In genomic region chr10:112151640-112152039, GRCh38 we compare ENCODE assay signal across 20 cellular contexts. TPM values are rescaled to one million over a fixed set of nuclear protein-coding genes. Genes with fewer than 3 reads are reported as not detected.
DNase-seq lines count a peak whose midpoint lies in the region; ATAC-seq, FAIRE-seq and TF ChIP-seq lines count a peak whose summit lies in the region.
"Had no signal": no experiment of that assay in that cellular context is flagged by ENCODE, and none has a peak within 500 bp of the region (broad histone marks: within the 10 kb centered on the region; RNA-seq: fewer than 3 reads in every experiment).

No MANE protein-coding gene starts in this region.

- H3K27me3 ChIP-seq in astrocyte (ENCODE audit: insufficient read depth, low read length), result no peaks in the 10 kb centered on the region
- H3K27me3 ChIP-seq: BE2C had no signal

- H3K9me3 Mint-ChIP-seq in HFFc6 (no peaks in the 10 kb centered on the region), astrocyte (ENCODE audit: unreplicated experiment) (no peaks in the 10 kb centered on the region), nephron progenitor cell (no peaks in the 10 kb centered on the region)
- H3K9me3 Mint-ChIP-seq: CD4-positive, CD25-positive, alpha-beta regulatory T cell; CD8-positive, alpha-beta memory T cell had no signal

- H3K27me3 Mint-ChIP-seq in HFFc6 (ENCODE audit: insufficient read depth), result no peaks in the 10 kb centered on the region; the same call in 1 of the 2 replicates
- no peaks in the 10 kb centered on the region for H3K27me3 Mint-ChIP-seq in astrocyte (ENCODE audit: low read depth, unreplicated experiment)
- no peaks in the 10 kb centered on the region for H3K27me3 Mint-ChIP-seq in nephron progenitor cell (ENCODE audit: low read depth, poor library complexity)
- H3K27me3 Mint-ChIP-seq: CD4-positive, CD25-positive, alpha-beta regulatory T cell; CD8-positive, alpha-beta memory T cell had no signal

- DNase-seq in AG08395 (ENCODE audit: low spot score) (peak; percentile 33), HFFc6 (peak; percentile 2), astrocyte (ENCODE audit: low read depth) (peak; percentile 25), fibroblast of the aortic adventitia (ENCODE audit: low read depth) (peak; percentile 37), NCI-H82 treated with DMSO at 0.1 percent for 48 hours (lab: John Stamatoyannopoulos, UW; ENCODE audit: unreplicated experiment) (no peak), nephron progenitor cell (no peak), epidermal melanocyte (ENCODE audit: insufficient read length, low spot score) (no peak)
- DNase-seq: 8988T; BE2C; C1 segment of cervical spinal cord; CD4-positive, CD25-positive, alpha-beta regulatory T cell; CD8-positive, alpha-beta memory T cell; COR-L47; DMS 273 treated with DMSO at 0.1 percent for 48 hours; DMS53; DND-41 had no signal

- H3K79me2 ChIP-seq in astrocyte (ENCODE audit: insufficient read depth, low read length), result no peaks in the 10 kb centered on the region

- H3K27ac ChIP-seq in astrocyte (ENCODE audit: low read depth, low read length), result no peak overlapping the region
- H3K27ac ChIP-seq: KMS-11 had no signal

- H3K36me3 Mint-ChIP-seq in HFFc6 (ENCODE audit: low read depth) (peaks cover 12% of the 10 kb centered on the region; the same call in 1 of the 2 replicates), astrocyte (ENCODE audit: low read depth, unreplicated experiment) (peaks cover 5% of the 10 kb centered on the region), nephron progenitor cell (ENCODE audit: low read depth) (peaks cover 46% of the 10 kb centered on the region)

- H3K4me1 Mint-ChIP-seq in HFFc6 (ENCODE audit: low read depth) (peaks cover 9% of the 10 kb centered on the region), astrocyte (ENCODE audit: low read depth, unreplicated experiment) (no peaks in the 10 kb centered on the region), nephron progenitor cell (no peaks in the 10 kb centered on the region)
- H3K4me1 Mint-ChIP-seq: CD4-positive, CD25-positive, alpha-beta regulatory T cell; CD8-positive, alpha-beta memory T cell had no signal

- no peak overlapping the region for H2AFZ ChIP-seq in astrocyte (ENCODE audit: low read depth, low read length)

- H3K4me1 ChIP-seq in astrocyte (ENCODE audit: insufficient read depth, low read length), result no peaks in the 10 kb centered on the region
- H3K4me1 ChIP-seq: BE2C, HAP-1 had no signal

- no peak for ATAC-seq in HG03378 (IDR thresholded peaks at IDR 0.05; ENCODE audit: unreplicated experiment)

- no peak overlapping the region for H3K4me3 ChIP-seq in astrocyte (ENCODE audit: insufficient read depth, low read depth, low read length)
- no peak overlapping the region for H3K4me3 ChIP-seq in fibroblast of the aortic adventitia (ENCODE audit: low read depth, low read length)
- H3K4me3 ChIP-seq: HAP-1 had no signal

- H3K9me3 ChIP-seq in astrocyte (ENCODE audit: insufficient read depth, low read depth, low read length), result no peaks in the 10 kb centered on the region
- H3K9me3 ChIP-seq: BE2C, HAP-1 had no signal

- H4K20me1 ChIP-seq in astrocyte (ENCODE audit: insufficient read depth, low read length), result no peaks in the 10 kb centered on the region

- H3K27ac Mint-ChIP-seq in HFFc6 (no peak overlapping the region), astrocyte (ENCODE audit: unreplicated experiment) (no peak overlapping the region), nephron progenitor cell (no peak overlapping the region)
- H3K27ac Mint-ChIP-seq: CD4-positive, CD25-positive, alpha-beta regulatory T cell; CD8-positive, alpha-beta memory T cell had no signal

- H3K36me3 ChIP-seq in astrocyte (ENCODE audit: insufficient read depth, low read length), result peaks cover 20% of the 10 kb centered on the region

- no peak overlapping the region for H3K4me2 ChIP-seq in astrocyte (ENCODE audit: low read length)
- H3K4me2 ChIP-seq: KMS-11 had no signal

- no peak for FAIRE-seq in astrocyte (lab: Jason Lieb, UNC)
- FAIRE-seq: G401.6 had no signal

- no peak overlapping the region for H3K9ac ChIP-seq in astrocyte (ENCODE audit: low read length)
- H3K9ac ChIP-seq: KMS-11 had no signal

- H3K4me3 Mint-ChIP-seq in HFFc6, result no peak overlapping the region
- no peak overlapping the region for H3K4me3 Mint-ChIP-seq in astrocyte (ENCODE audit: unreplicated experiment)
- no peak overlapping the region for H3K4me3 Mint-ChIP-seq in nephron progenitor cell
- H3K4me3 Mint-ChIP-seq: CD4-positive, CD25-positive, alpha-beta regulatory T cell; CD8-positive, alpha-beta memory T cell had no signal

- TF ChIP-seq CTCF in HFFc6 (IDR thresholded peaks at IDR 0.05) (no peak), astrocyte (IDR thresholded peaks at IDR 0.05; ENCODE audit: insufficient read depth, low read depth, low read length) (no peak), fibroblast of the aortic adventitia (IDR thresholded peaks at IDR 0.05; ENCODE audit: insufficient read depth, low read length) (no peak), nephron progenitor cell (IDR thresholded peaks at IDR 0.05) (no peak)

RNA-seq across cellular contexts. Expression of gene GPAM, which starts 31.9 kb away (rescaled TPM):
- 10 to 100 TPM in 5 of 6 experiments, 1 to 10 TPM in 1; 7.4 to 14.7 (median 11.4) TPM for total RNA-seq in HFFc6 (2021; fragmentation: NEBNext Ultra II Directional; extraction: Animal tissue kit (Norgen Biotek cat#: 25700))
- total RNA-seq in astrocyte (9.8 and 15.4 TPM in 2 replicates), fibroblast of the aortic adventitia (ENCODE audit: low replicate concordance) (8.6 and 10.9 TPM in 2 replicates)

Comparison
In these comparisons a context has a peak if more than half of its experiments do, and no peak if none do; other contexts are left out.
1. DNase-seq: peak in AG08395 (single experiment), HFFc6 (single experiment), astrocyte (single experiment) and fibroblast of the aortic adventitia (single experiment); none in NCI-H82 treated with DMSO at 0.1 percent for 48 hours (single experiment), nephron progenitor cell (single experiment) and epidermal melanocyte (single experiment).